23 cellular contexts compared by ENCODE assay signal in genomic region chr3:52311567-52312119, GRCh38. TPM values are rescaled to one million over a fixed set of nuclear protein-coding genes. Genes with fewer than 3 reads are reported as not detected.
DNase-seq lines count a peak whose midpoint lies in the region; ATAC-seq and TF ChIP-seq lines count a peak whose summit lies in the region.
"Had no signal": no experiment of that assay in that cellular context is flagged by ENCODE, and none has a peak within 500 bp of the region (broad histone marks: within the 10 kb centered on the region; RNA-seq: fewer than 3 reads in every experiment).

No MANE protein-coding gene starts in this region.

- H3K9me3 ChIP-seq in neural progenitor cell (ENCODE audit: low read depth), result no peaks in the 10 kb centered on the region
- no peaks in the 10 kb centered on the region for H3K9me3 ChIP-seq in smooth muscle cell (replicated peaks; ENCODE audit: low read depth)
- H3K9me3 ChIP-seq: A549, esophagus muscularis mucosa, ovary had no signal

- H3K9ac ChIP-seq in neural progenitor cell, result no peak overlapping the region
- no peak overlapping the region for H3K9ac ChIP-seq in smooth muscle cell (ENCODE audit: low read depth)

- no peaks in the 10 kb centered on the region for H3K27me3 Mint-ChIP-seq in activated CD4-positive, alpha-beta memory T cell treated with anti-CD3 and anti-CD28 coated beads for 36 hours
- H3K27me3 Mint-ChIP-seq in activated CD4-positive, alpha-beta memory T cell treated with anti-CD3 and anti-CD28 coated beads, Interleukin-2, amount 10 ng/mL, durations not matched to agents 7 days and 5 days, result no peaks in the 10 kb centered on the region
- H3K27me3 Mint-ChIP-seq in brain (peaks cover 39% of the 10 kb centered on the region), neural progenitor cell (ENCODE audit: insufficient read depth, low read depth) (peaks cover 9% of the 10 kb centered on the region)
- H3K27me3 Mint-ChIP-seq: T-helper 17 cell had no signal

- H4K20me1 ChIP-seq in neural progenitor cell (ENCODE audit: low read depth) (no peaks in the 10 kb centered on the region), smooth muscle cell (ENCODE audit: low read depth) (no peaks in the 10 kb centered on the region)

- peaks cover 3% of the 10 kb centered on the region for H3K36me3 Mint-ChIP-seq in activated CD4-positive, alpha-beta memory T cell treated with anti-CD3 and anti-CD28 coated beads for 36 hours
- H3K36me3 Mint-ChIP-seq in activated CD4-positive, alpha-beta memory T cell treated with anti-CD3 and anti-CD28 coated beads, Interleukin-2, amount 10 ng/mL, durations not matched to agents 7 days and 5 days (ENCODE audit: low read depth), result peaks cover 3% of the 10 kb centered on the region
- H3K36me3 Mint-ChIP-seq in brain, result no peaks in the 10 kb centered on the region
- no peaks in the 10 kb centered on the region for H3K36me3 Mint-ChIP-seq in neural progenitor cell
- H3K36me3 Mint-ChIP-seq: WTC11 had no signal

- POLR2A ChIA-PET in activated CD4-positive, alpha-beta memory T cell treated with anti-CD3 and anti-CD28 coated beads for 36 hours (lab: Charles Lee), result no interaction called here
- POLR2A ChIA-PET in activated CD4-positive, alpha-beta memory T cell treated with anti-CD3 and anti-CD28 coated beads, Interleukin-2, amount 10 ng/mL, durations not matched to agents 7 days and 5 days (lab: Charles Lee), result interaction anchor here (0.6 to 0.9 kb wide), 2 partner anchors 24 to 30 kb away, joined by 3 read pairs; partner anchors contain the start of gene GLYCTK

- peak overlapping the region; percentile 89 for H3K27ac ChIP-seq in neural progenitor cell
- no peak overlapping the region for H3K27ac ChIP-seq in smooth muscle cell (ENCODE audit: low read depth)
- H3K27ac ChIP-seq: esophagus muscularis mucosa, HL-60, ovary, skin epidermis had no signal

- intact Hi-C loops in activated CD4-positive, alpha-beta memory T cell treated with anti-CD3 and anti-CD28 coated beads for 36 hours (cut with micrococcal nuclease), result no loop called here

- TF ChIP-seq CTCF in brain (conservative IDR thresholded peaks at IDR 0.05) (no peak), neural progenitor cell (IDR thresholded peaks at IDR 0.05) (no peak), smooth muscle cell (IDR thresholded peaks at IDR 0.05; ENCODE audit: borderline replicate concordance, insufficient read depth, poor library complexity, severe bottlenecking) (no peak)

- H3K4me3 Mint-ChIP-seq in activated CD4-positive, alpha-beta memory T cell treated with anti-CD3 and anti-CD28 coated beads for 36 hours, result no peak overlapping the region
- no peak overlapping the region for H3K4me3 Mint-ChIP-seq in activated CD4-positive, alpha-beta memory T cell treated with anti-CD3 and anti-CD28 coated beads, Interleukin-2, amount 10 ng/mL, durations not matched to agents 7 days and 5 days
- H3K4me3 Mint-ChIP-seq in brain (no peak overlapping the region), neural progenitor cell (peak overlapping the region; percentile 58)
- H3K4me3 Mint-ChIP-seq: T-helper 17 cell, WTC11 had no signal

- H2AFZ ChIP-seq in neural progenitor cell (replicated peaks) (no peak overlapping the region), smooth muscle cell (ENCODE audit: low read depth) (no peak overlapping the region)

- H3K9me3 Mint-ChIP-seq in activated CD4-positive, alpha-beta memory T cell treated with anti-CD3 and anti-CD28 coated beads for 36 hours, result no peaks in the 10 kb centered on the region
- H3K9me3 Mint-ChIP-seq in activated CD4-positive, alpha-beta memory T cell treated with anti-CD3 and anti-CD28 coated beads, Interleukin-2, amount 10 ng/mL, durations not matched to agents 7 days and 5 days, result no peaks in the 10 kb centered on the region
- H3K9me3 Mint-ChIP-seq in brain (peaks cover 0 to 2% (median 0%) of the 10 kb centered on the region in 5 experiments), neural progenitor cell (no peaks in the 10 kb centered on the region)
- H3K9me3 Mint-ChIP-seq: WTC11 had no signal

- H3K36me3 ChIP-seq in neural progenitor cell (no peaks in the 10 kb centered on the region), smooth muscle cell (ENCODE audit: low read depth) (no peaks in the 10 kb centered on the region)
- H3K36me3 ChIP-seq: ovary had no signal

- peak overlapping the region; percentile 81 for H3K27ac Mint-ChIP-seq in activated CD4-positive, alpha-beta memory T cell treated with anti-CD3 and anti-CD28 coated beads for 36 hours
- H3K27ac Mint-ChIP-seq in activated CD4-positive, alpha-beta memory T cell treated with anti-CD3 and anti-CD28 coated beads, Interleukin-2, amount 10 ng/mL, durations not matched to agents 7 days and 5 days, result no peak overlapping the region
- peak overlapping the region in 3 of 5 experiments; percentile 69 to 98 (median 96) for H3K27ac Mint-ChIP-seq in brain
- H3K27ac Mint-ChIP-seq in neural progenitor cell, result peak overlapping the region; percentile 93
- H3K27ac Mint-ChIP-seq: T-helper 17 cell, WTC11 had no signal

- WGBS in smooth muscle cell (ENCODE audit: low lambda C conversion rate), result 92% methylated on average over 9 of the region's 9 CpGs

- H3F3A ChIP-seq in neural progenitor cell (ENCODE audit: low read depth), result peaks cover 40% of the 10 kb centered on the region
- no peaks in the 10 kb centered on the region for H3F3A ChIP-seq in smooth muscle cell (ENCODE audit: low read depth)

- no peak for DNase-seq in activated CD4-positive, alpha-beta memory T cell treated with anti-CD3 and anti-CD28 coated beads for 36 hours
- no peak for DNase-seq in activated CD4-positive, alpha-beta memory T cell treated with anti-CD3 and anti-CD28 coated beads, Interleukin-2, amount 10 ng/mL, durations not matched to agents 7 days and 5 days
- DNase-seq in NCI-H2227 treated with DMSO at 0.1 percent for 48 hours (lab: John Stamatoyannopoulos, UW), result peak; percentile 41
- DNase-seq in neural progenitor cell (ENCODE audit: low spot score), result peak; percentile 99
- no peak for DNase-seq in D341Med (ENCODE audit: low spot score)
- no peak for DNase-seq in smooth muscle cell (lab: John Stamatoyannopoulos, UW; ENCODE audit: unreplicated experiment)
- DNase-seq: activated naive CD4-positive, alpha-beta T cell; dermis blood vessel endothelial cell; GF-D8; head of caudate nucleus; KBM-7; kidney; midbrain; NCI-H1694 treated with DMSO at 0.1 percent for 48 hours; ovary; T-helper 17 cell had no signal

- H3K4me2 ChIP-seq in neural progenitor cell, result peak overlapping the region; percentile 63
- no peak overlapping the region for H3K4me2 ChIP-seq in smooth muscle cell
- H3K4me2 ChIP-seq: A549 had no signal

- ATAC-seq in HG03432 (IDR thresholded peaks at IDR 0.05; ENCODE audit: unreplicated experiment), result no peak
- ATAC-seq: A549, WTC11 had no signal

- H3K27me3 ChIP-seq in neural progenitor cell (no peaks in the 10 kb centered on the region), smooth muscle cell (ENCODE audit: low read depth) (no peaks in the 10 kb centered on the region)
- H3K27me3 ChIP-seq: esophagus muscularis mucosa, ovary had no signal

- peaks cover 40% of the 10 kb centered on the region for H3K4me1 ChIP-seq in neural progenitor cell
- H3K4me1 ChIP-seq in smooth muscle cell (ENCODE audit: low read depth), result peaks cover 12% of the 10 kb centered on the region

- H3K79me2 ChIP-seq in neural progenitor cell (ENCODE audit: low read depth) (no peaks in the 10 kb centered on the region), smooth muscle cell (ENCODE audit: low read depth) (no peaks in the 10 kb centered on the region)

- H3K4me1 Mint-ChIP-seq in activated CD4-positive, alpha-beta memory T cell treated with anti-CD3 and anti-CD28 coated beads for 36 hours (ENCODE audit: low read depth), result peaks cover 41% of the 10 kb centered on the region
- peaks cover 20% of the 10 kb centered on the region for H3K4me1 Mint-ChIP-seq in activated CD4-positive, alpha-beta memory T cell treated with anti-CD3 and anti-CD28 coated beads, Interleukin-2, amount 10 ng/mL, durations not matched to agents 7 days and 5 days
- H3K4me1 Mint-ChIP-seq in brain, result peaks cover 99% of the 10 kb centered on the region
- peaks cover 90% of the 10 kb centered on the region for H3K4me1 Mint-ChIP-seq in neural progenitor cell
- H3K4me1 Mint-ChIP-seq: WTC11 had no signal

- CTCF ChIA-PET in activated CD4-positive, alpha-beta memory T cell treated with anti-CD3 and anti-CD28 coated beads for 36 hours (lab: Charles Lee), result interaction anchor here (1.0 kb wide), 1 partner anchor 79 kb away, joined by 3 read pairs; no protein-coding TSS in a partner anchor
- CTCF ChIA-PET in activated CD4-positive, alpha-beta memory T cell treated with anti-CD3 and anti-CD28 coated beads, Interleukin-2, amount 10 ng/mL, durations not matched to agents 7 days and 5 days (lab: Charles Lee), result interaction anchor here (1.9 kb wide), 1 partner anchor 28 kb away, joined by 5 read pairs; no protein-coding TSS in a partner anchor

- H3K4me3 ChIP-seq in neural progenitor cell (no peak overlapping the region), smooth muscle cell (no peak overlapping the region)
- H3K4me3 ChIP-seq: A549, esophagus muscularis mucosa, ovary, skin epidermis had no signal

RNA-seq across cellular contexts. Expression of gene DNAH1, which starts 4.5 kb away (rescaled TPM):
- 10 to 100 TPM; 13.2 to 13.5 TPM for total RNA-seq in activated CD4-positive, alpha-beta memory T cell treated with anti-CD3 and anti-CD28 coated beads for 36 hours
- total RNA-seq in activated CD4-positive, alpha-beta memory T cell treated with anti-CD3 and anti-CD28 coated beads, Interleukin-2, amount 10 ng/mL, durations not matched to agents 7 days and 5 days, result 10 to 100 TPM; 20.7 to 21.8 TPM
- 1.8 TPM for polyA plus RNA-seq in brain (ENCODE audit: insufficient read depth, low read depth, low replicate concordance)
- 0.80 and 2.1 TPM in 2 replicates for total RNA-seq in neural progenitor cell (ENCODE audit: low replicate concordance)
- 3.7 and 7.1 TPM in 2 replicates for total RNA-seq in smooth muscle cell
- polyA plus RNA-seq in smooth muscle cell, result 0.54 and 2.1 TPM in 2 replicates

RNA-seq across cellular contexts. Expression of gene GLYCTK, which starts 24.0 kb away (rescaled TPM):
- 10 to 100 TPM; 21.9 to 23.1 TPM for total RNA-seq in activated CD4-positive, alpha-beta memory T cell treated with anti-CD3 and anti-CD28 coated beads for 36 hours
- 10 to 100 TPM; 33.2 to 35.3 TPM for total RNA-seq in activated CD4-positive, alpha-beta memory T cell treated with anti-CD3 and anti-CD28 coated beads, Interleukin-2, amount 10 ng/mL, durations not matched to agents 7 days and 5 days
- polyA plus RNA-seq in brain (ENCODE audit: insufficient read depth, low read depth, low replicate concordance) (2.6 TPM), smooth muscle cell (3.8 and 5.4 TPM in 2 replicates)
- total RNA-seq in neural progenitor cell (ENCODE audit: low replicate concordance) (4.2 and 10.1 TPM in 2 replicates), smooth muscle cell (3.3 and 4.4 TPM in 2 replicates)

RNA-seq across cellular contexts. Expression of gene WDR82, which starts 33.2 kb away (rescaled TPM):
- 100 to 1,000 TPM; 110 to 111 TPM for total RNA-seq in activated CD4-positive, alpha-beta memory T cell treated with anti-CD3 and anti-CD28 coated beads for 36 hours
- 100 to 1,000 TPM; 131 TPM for total RNA-seq in activated CD4-positive, alpha-beta memory T cell treated with anti-CD3 and anti-CD28 coated beads, Interleukin-2, amount 10 ng/mL, durations not matched to agents 7 days and 5 days
- polyA plus RNA-seq in brain (ENCODE audit: insufficient read depth, low read depth, low replicate concordance) (66.7 TPM), smooth muscle cell (26.1 and 28.6 TPM in 2 replicates)
- total RNA-seq in neural progenitor cell (ENCODE audit: low replicate concordance) (45.4 and 49.2 TPM in 2 replicates), smooth muscle cell (48.3 and 48.6 TPM in 2 replicates)

Comparison
In these comparisons a context has a peak if more than half of its experiments do, and no peak if none do; other contexts are left out.
1. DNase-seq: peak in NCI-H2227 treated with DMSO at 0.1 percent for 48 hours (single experiment) and neural progenitor cell (single experiment); none in activated CD4-positive, alpha-beta memory T cell treated with anti-CD3 and anti-CD28 coated beads for 36 hours (single experiment), activated CD4-positive, alpha-beta memory T cell treated with anti-CD3 and anti-CD28 coated beads, Interleukin-2, amount 10 ng/mL, durations not matched to agents 7 days and 5 days (single experiment), D341Med (single experiment) and smooth muscle cell (single experiment).